Comparison of ENCODE assay signal across 10 cellular contexts in the genomic region with DNA sequence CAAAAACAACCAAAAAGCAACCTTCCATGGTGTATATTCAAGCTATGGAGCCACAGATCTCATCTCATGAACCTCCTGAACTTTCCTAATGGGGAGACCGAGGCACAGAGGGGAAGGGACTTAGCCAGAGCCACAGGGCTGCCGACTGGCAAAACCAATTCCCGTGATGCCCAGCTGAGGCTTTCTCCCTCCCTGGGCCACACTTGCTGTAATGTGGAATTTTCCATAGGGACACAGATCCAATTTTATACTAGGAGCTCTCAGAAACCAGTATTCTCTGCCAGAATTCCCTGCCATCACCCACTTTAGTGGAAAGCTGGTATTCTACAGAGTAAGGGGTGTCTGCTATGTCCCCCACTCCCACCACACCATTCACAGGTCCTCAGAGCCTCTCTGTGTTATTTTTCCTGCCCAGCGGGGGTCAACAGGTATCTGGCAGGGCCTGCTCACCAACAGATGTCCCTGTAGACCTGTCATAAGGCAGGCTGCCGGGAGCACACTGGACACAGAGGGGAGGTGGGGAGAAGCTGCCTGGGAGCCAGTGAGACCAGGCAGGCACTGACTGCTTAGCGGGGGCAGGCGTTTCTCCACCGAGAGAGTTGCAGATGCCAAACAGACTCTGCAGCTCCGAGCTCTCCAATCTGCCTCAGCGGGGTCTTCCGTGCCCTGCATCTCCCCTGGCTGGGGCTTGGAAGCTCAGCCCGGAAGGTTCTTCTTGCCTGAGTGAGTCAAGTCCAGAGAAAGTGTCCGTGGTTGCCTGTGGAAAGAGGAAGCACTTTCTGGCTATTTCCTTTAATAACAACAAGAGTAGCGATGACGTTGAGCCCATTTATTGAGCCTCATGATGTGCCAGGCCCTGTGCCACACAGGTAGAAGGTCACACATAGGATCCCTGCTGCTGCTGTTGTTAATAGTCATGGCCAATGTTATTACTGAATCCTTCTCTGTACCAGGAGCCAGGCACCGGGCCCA. TPM values are rescaled to one million over a fixed set of nuclear protein-coding genes. Genes with fewer than 3 reads are reported as not detected.
DNase-seq lines count a peak whose midpoint lies in the region; ATAC-seq and TF ChIP-seq lines count a peak whose summit lies in the region.
"Had no signal": no experiment of that assay in that cellular context is flagged by ENCODE, and none has a peak within 500 bp of the region (broad histone marks: within the 10 kb centered on the region; RNA-seq: fewer than 3 reads in every experiment).

No MANE protein-coding gene starts in this region.

- intact Hi-C loops in heart left ventricle (cut with DNase I) = loop anchor here in 1 of 10 donors (5.0 kb wide), 1 partner anchor 267 kb away; no protein-coding TSS in a partner anchor

- H3K9me3 ChIP-seq in heart left ventricle (no peaks in the 10 kb centered on the region), subcutaneous abdominal adipose tissue (ENCODE audit: control insufficient read depth in 5 of 5, low read length in 5 of 5) (peaks cover 0 to 2% (median 0%) of the 10 kb centered on the region in 5 donors)

- DNase-seq in KBM-7 (peak; percentile 69), OCI-M1 (lab: John Stamatoyannopoulos, UW) (peak; percentile 38), heart left ventricle (no peak), GOT3 (lab: John Stamatoyannopoulos, UW) (no peak)
- DNase-seq: DMS79 treated with DMSO at 0.1 percent for 48 hours, left cardiac atrium, NCI-H774 had no signal

- TF ChIP-seq POLR2A in heart left ventricle (IDR thresholded peaks at IDR 0.05) = no peak

- H3K27me3 ChIP-seq in heart left ventricle (no peaks in the 10 kb centered on the region), subcutaneous abdominal adipose tissue (ENCODE audit: control insufficient read depth in 5 of 5, insufficient read depth in 4 of 5, low read length in 5 of 5) (peaks cover 0 to 4% (median 0%) of the 10 kb centered on the region in 5 donors)

- 51 to 67% (median 61%) methylated on average over 15 to 16 of the region's 16 CpGs for WGBS in heart left ventricle, 4 donors

- H3K9ac ChIP-seq in subcutaneous abdominal adipose tissue (ENCODE audit: low read length in 5 of 5) = peak overlapping the region in 1 of 5 donors; percentile 26

- no peaks in the 10 kb centered on the region for H3K36me3 ChIP-seq in heart left ventricle
- no peaks in the 10 kb centered on the region for H3K36me3 ChIP-seq in subcutaneous abdominal adipose tissue (ENCODE audit: control insufficient read depth in 5 of 5, insufficient read depth in 5 of 5, low read length in 5 of 5)

- H3K4me3 ChIP-seq in heart left ventricle (no peak overlapping the region), subcutaneous abdominal adipose tissue (ENCODE audit: low read depth in 1 of 5, low read length in 5 of 5) (peak overlapping the region in 4 of 5 donors; percentile 34 to 51 (median 43))

- TF ChIP-seq CTCF in heart left ventricle (IDR thresholded peaks at IDR 0.05) = no peak

- H3K4me1 ChIP-seq in heart left ventricle (peaks cover 0 to 22% (median 6%) of the 10 kb centered on the region in 12 donors), subcutaneous abdominal adipose tissue (ENCODE audit: control insufficient read depth in 5 of 5, insufficient read depth in 5 of 5, low read length in 5 of 5) (peaks cover 6 to 25% (median 22%) of the 10 kb centered on the region in 5 donors)

- H3K27ac ChIP-seq in heart left ventricle (no peak overlapping the region), subcutaneous abdominal adipose tissue (ENCODE audit: low read depth, low read length) (peak overlapping the region; percentile 70)

- ATAC-seq in heart left ventricle (peak in 3 of 4 donors; percentile 26 to 47 (median 43)), GM21529 (IDR thresholded peaks at IDR 0.05; ENCODE audit: unreplicated experiment) (no peak), GM18907 (IDR thresholded peaks at IDR 0.05; ENCODE audit: unreplicated experiment) (no peak)

- in situ Hi-C loops in KBM-7 (cut with MboI; ENCODE audit: low pct_unique_long_range_greater_than_20kb, low sequenced_read_pairs) = no loop called here

RNA-seq across cellular contexts. Expression of a gene that starts 26.3 kb away (rescaled TPM):
- 10 to 100 TPM; 12.8 to 32.5 (median 18.3) TPM for total RNA-seq in heart left ventricle
- polyA plus RNA-seq in heart left ventricle = 10 to 100 TPM; 15.0 to 30.4 TPM

RNA-seq across cellular contexts. Expression of a gene that starts 45.3 kb away (rescaled TPM):
- total RNA-seq in heart left ventricle = 10 to 100 TPM in 1 of 9 donors, 1 to 10 TPM in 8; 4.1 to 16.2 (median 7.3) TPM
- polyA plus RNA-seq in heart left ventricle = 10 to 100 TPM in 1 of 2 donors, 1 to 10 TPM in 1; 8.1 to 24.0 TPM

Comparison
In these comparisons a context has a peak if more than half of its experiments do, and no peak if none do; other contexts are left out.
1. DNase-seq: peak in KBM-7 (single experiment) and OCI-M1 (single experiment); none in heart left ventricle (0 of 5) and GOT3 (single experiment).
2. ATAC-seq: peak in heart left ventricle (3 of 4); none in GM21529 (single experiment) and GM18907 (single experiment).
3. H3K4me3 ChIP-seq: peak in subcutaneous abdominal adipose tissue (4 of 5); none in heart left ventricle (0 of 12).